1 cellular context compared by ENCODE assay signal in genomic region chr15:101446527-101447167, GRCh38.
A peak's percentile ranks its signal among the peaks of the same experiment; 100 is the strongest.
TF ChIP-seq lines count a peak whose summit lies in the region.

No MANE protein-coding gene starts in this region.

TF ChIP-seq in HepG2, 621 proteins besides CTCF, POLR2A, EP300 and RAD21 (continued from another document and continues in another):
- TF ChIP-seq MTA1 (CRISPR knock-in tag; IDR thresholded peaks at IDR 0.05; ENCODE audit: borderline replicate concordance) (no peak), PHF5A (CRISPR knock-in tag; IDR thresholded peaks at IDR 0.05; ENCODE audit: low read depth, unreplicated experiment) (no peak), THAP9 (CRISPR knock-in tag; IDR thresholded peaks at IDR 0.05; ENCODE audit: borderline replicate concordance) (no peak), KDM5A (IDR thresholded peaks at IDR 0.05; ENCODE audit: borderline replicate concordance, low read length) (no peak; the same call in 1 of the 2 replicates), ZNF296 (CRISPR knock-in tag; conservative IDR thresholded peaks at IDR 0.05) (no peak), ZBTB14 (CRISPR knock-in tag; IDR thresholded peaks at IDR 0.05) (no peak), ZNF670 (CRISPR knock-in tag; IDR thresholded peaks at IDR 0.05; ENCODE audit: borderline replicate concordance) (no peak; the same call in 1 of the 2 replicates), ARNTL (CRISPR knock-in tag; IDR thresholded peaks at IDR 0.05) (no peak), IKZF1 (IDR thresholded peaks at IDR 0.05) (no peak), SOX13 (IDR thresholded peaks at IDR 0.05) (0 out of 2 replicates have a peak, but pooled peaks have one; percentile 21), SOX13 (CRISPR knock-in tag; conservative IDR thresholded peaks at IDR 0.05 in 1 of 2, IDR thresholded peaks at IDR 0.05 in 1 of 2) (peak in 1 of 2 experiments; percentile 36; a peak in 1 of 4 replicates), ATF6 (CRISPR knock-in tag; conservative IDR thresholded peaks at IDR 0.05) (no peak), ZUFSP (CRISPR knock-in tag; IDR thresholded peaks at IDR 0.05; ENCODE audit: borderline replicate concordance) (no peak), SMC3 (IDR thresholded peaks at IDR 0.05; ENCODE audit: low read length) (no peak; the same call in 1 of the 2 replicates), SRSF9 (IDR thresholded peaks at IDR 0.05; ENCODE audit: borderline replicate concordance, insufficient read depth, low read depth, low read length, poor library complexity, severe bottlenecking) (no peak), ZSCAN31 (CRISPR knock-in tag; IDR thresholded peaks at IDR 0.05; ENCODE audit: low read depth) (0 out of 2 replicates have a peak, but pooled peaks have one; percentile 31), NAIF1 (CRISPR knock-in tag; IDR thresholded peaks at IDR 0.05; ENCODE audit: borderline replicate concordance) (no peak), MYNN (CRISPR knock-in tag; IDR thresholded peaks at IDR 0.05; ENCODE audit: low read depth) (no peak), FOXO4 (CRISPR knock-in tag; conservative IDR thresholded peaks at IDR 0.05) (no peak), TERF1 (CRISPR knock-in tag; IDR thresholded peaks at IDR 0.05) (no peak), NCOR1 (IDR thresholded peaks at IDR 0.05; ENCODE audit: borderline replicate concordance, low read length) (peak; percentile 67; the same call in 1 of the 2 replicates), SYNCRIP (IDR thresholded peaks at IDR 0.05; ENCODE audit: insufficient read depth, low read depth, low read length) (no peak), AKAP8 (CRISPR knock-in tag; IDR thresholded peaks at IDR 0.05) (no peak), ZBTB10 (CRISPR knock-in tag; IDR thresholded peaks at IDR 0.05; ENCODE audit: borderline replicate concordance) (no peak), ZNF576 (CRISPR knock-in tag; IDR thresholded peaks at IDR 0.05) (no peak), ZNF362 (CRISPR knock-in tag; IDR thresholded peaks at IDR 0.05; ENCODE audit: borderline replicate concordance) (no peak), ZNF775 (CRISPR knock-in tag; IDR thresholded peaks at IDR 0.05; ENCODE audit: borderline replicate concordance) (no peak), ZSCAN21 (CRISPR knock-in tag; IDR thresholded peaks at IDR 0.05; ENCODE audit: borderline replicate concordance) (no peak), ZNF33B (CRISPR knock-in tag; IDR thresholded peaks at IDR 0.05) (no peak), SP140L (CRISPR knock-in tag; IDR thresholded peaks at IDR 0.05; ENCODE audit: borderline replicate concordance) (no peak), TBX3 (IDR thresholded peaks at IDR 0.05; ENCODE audit: borderline replicate concordance) (0 out of 2 replicates have a peak, but pooled peaks have one; percentile 8), POGK (CRISPR knock-in tag; conservative IDR thresholded peaks at IDR 0.05) (no peak), GPBP1L1 (CRISPR knock-in tag; IDR thresholded peaks at IDR 0.05) (no peak), SETDB1 (CRISPR knock-in tag; IDR thresholded peaks at IDR 0.05; ENCODE audit: borderline replicate concordance) (no peak), PCBP2 (optimal IDR thresholded peaks at IDR 0.05; ENCODE audit: low read depth, low read length, poor library complexity, severe bottlenecking) (no peak), ZNF264 (CRISPR knock-in tag; IDR thresholded peaks at IDR 0.05) (no peak), ZNF207 (IDR thresholded peaks at IDR 0.05; ENCODE audit: borderline replicate concordance) (no peak)
